In the genomic region with DNA sequence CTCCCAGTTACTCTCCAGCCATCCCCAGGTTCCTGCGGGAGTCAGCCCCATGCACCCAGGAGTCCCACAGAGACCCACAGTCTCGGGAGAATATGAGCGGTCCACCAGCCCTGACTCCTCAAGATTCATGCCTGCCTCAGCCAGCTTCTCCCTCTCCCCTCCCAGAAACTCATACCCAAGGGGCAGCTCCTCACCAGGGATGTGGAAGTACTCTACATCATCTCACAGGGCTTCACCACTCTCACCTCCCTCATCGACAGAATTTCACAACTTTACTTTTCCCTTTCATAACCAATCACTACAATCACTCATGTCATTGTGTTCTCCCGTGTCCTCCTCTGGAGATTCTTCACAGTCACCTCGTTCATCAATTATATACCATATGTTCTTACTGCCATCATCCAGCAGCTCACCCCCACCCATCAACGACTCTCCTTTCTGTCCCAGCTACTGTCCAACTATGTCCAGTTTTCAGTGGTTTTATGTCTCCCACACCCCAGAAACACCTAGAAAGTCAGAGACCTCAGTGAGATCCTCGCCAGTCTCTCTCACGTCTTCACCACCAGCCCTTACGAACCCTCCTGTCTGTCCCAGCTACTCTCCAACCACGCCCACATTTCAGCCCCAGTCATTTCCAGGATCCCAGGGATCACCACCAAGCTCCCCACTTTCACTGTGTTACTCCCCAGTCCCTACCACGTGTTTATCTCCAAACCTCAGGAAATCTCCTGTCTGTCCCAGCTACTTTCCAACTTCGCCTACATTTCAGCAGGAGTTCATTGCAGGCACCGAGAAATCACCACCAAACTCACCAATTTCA, we compare ENCODE assay signal across 1 cellular context.
TF ChIP-seq lines count a peak whose summit lies in the region.

No MANE protein-coding gene starts in this region.

TF ChIP-seq in A549, 52 proteins besides CTCF, POLR2A, EP300 and RAD21:
- TF ChIP-seq RCOR1 (IDR thresholded peaks at IDR 0.05; ENCODE audit: low read depth, low read length) (no peak), TFCP2L1 (CRISPR knock-in tag; IDR thresholded peaks at IDR 0.05) (no peak; the same call in 1 of the 2 replicates), ZFP36 (IDR thresholded peaks at IDR 0.05; ENCODE audit: borderline replicate concordance, partially characterized antibody) (no peak), HOXB13 (CRISPR knock-in tag; IDR thresholded peaks at IDR 0.05; ENCODE audit: low read depth) (no peak), JUN (IDR thresholded peaks at IDR 0.05) (peak in 1 of 2 experiments; percentile 17; a peak in 1 of 5 replicates), PHF8 (IDR thresholded peaks at IDR 0.05; ENCODE audit: borderline replicate concordance, low read depth) (no peak), SMC3 (IDR thresholded peaks at IDR 0.05) (no peak), HOXB5 (CRISPR knock-in tag; IDR thresholded peaks at IDR 0.05) (no peak), FOXS1 (CRISPR knock-in tag; IDR thresholded peaks at IDR 0.05) (no peak), CHD4 (IDR thresholded peaks at IDR 0.05; ENCODE audit: borderline replicate concordance) (no peak), ZNF302 (CRISPR knock-in tag; IDR thresholded peaks at IDR 0.05) (no peak), EHF (CRISPR knock-in tag; IDR thresholded peaks at IDR 0.05) (no peak), EHMT2 (IDR thresholded peaks at IDR 0.05; ENCODE audit: low read depth) (no peak), HDAC2 (IDR thresholded peaks at IDR 0.05) (no peak), HEYL (CRISPR knock-in tag; IDR thresholded peaks at IDR 0.05) (no peak), ESRRA (IDR thresholded peaks at IDR 0.05; ENCODE audit: borderline replicate concordance, low read length) (no peak), POLR2AphosphoS2 (conservative IDR thresholded peaks at IDR 0.05; ENCODE audit: low read length) (no peak), RFX5 (IDR thresholded peaks at IDR 0.05) (no peak), FOSL2 (IDR thresholded peaks at IDR 0.05) (peak; percentile 60; the same call in 1 of the 2 replicates), FOSL2 (CRISPR knock-in tag; IDR thresholded peaks at IDR 0.05) (no peak), KDM5A (IDR thresholded peaks at IDR 0.05) (no peak), FOSB (CRISPR knock-in tag; IDR thresholded peaks at IDR 0.05) (no peak), SREBF2 (IDR thresholded peaks at IDR 0.05) (no peak), CHD2 (IDR thresholded peaks at IDR 0.05; ENCODE audit: low read length, partially characterized antibody) (no peak), CEBPB (IDR thresholded peaks at IDR 0.05) (peak; percentile 33 to 35; a peak in 2 of 4 replicates), NR3C1 (IDR thresholded peaks at IDR 0.05) (no peak), NPAS2 (CRISPR knock-in tag; IDR thresholded peaks at IDR 0.05; ENCODE audit: borderline replicate concordance) (no peak), MAZ (IDR thresholded peaks at IDR 0.05; ENCODE audit: borderline replicate concordance, low read depth, low read length) (no peak), RNF2 (IDR thresholded peaks at IDR 0.05; ENCODE audit: borderline replicate concordance, low read depth) (no peak)
- TF ChIP-seq, protein P1, sequence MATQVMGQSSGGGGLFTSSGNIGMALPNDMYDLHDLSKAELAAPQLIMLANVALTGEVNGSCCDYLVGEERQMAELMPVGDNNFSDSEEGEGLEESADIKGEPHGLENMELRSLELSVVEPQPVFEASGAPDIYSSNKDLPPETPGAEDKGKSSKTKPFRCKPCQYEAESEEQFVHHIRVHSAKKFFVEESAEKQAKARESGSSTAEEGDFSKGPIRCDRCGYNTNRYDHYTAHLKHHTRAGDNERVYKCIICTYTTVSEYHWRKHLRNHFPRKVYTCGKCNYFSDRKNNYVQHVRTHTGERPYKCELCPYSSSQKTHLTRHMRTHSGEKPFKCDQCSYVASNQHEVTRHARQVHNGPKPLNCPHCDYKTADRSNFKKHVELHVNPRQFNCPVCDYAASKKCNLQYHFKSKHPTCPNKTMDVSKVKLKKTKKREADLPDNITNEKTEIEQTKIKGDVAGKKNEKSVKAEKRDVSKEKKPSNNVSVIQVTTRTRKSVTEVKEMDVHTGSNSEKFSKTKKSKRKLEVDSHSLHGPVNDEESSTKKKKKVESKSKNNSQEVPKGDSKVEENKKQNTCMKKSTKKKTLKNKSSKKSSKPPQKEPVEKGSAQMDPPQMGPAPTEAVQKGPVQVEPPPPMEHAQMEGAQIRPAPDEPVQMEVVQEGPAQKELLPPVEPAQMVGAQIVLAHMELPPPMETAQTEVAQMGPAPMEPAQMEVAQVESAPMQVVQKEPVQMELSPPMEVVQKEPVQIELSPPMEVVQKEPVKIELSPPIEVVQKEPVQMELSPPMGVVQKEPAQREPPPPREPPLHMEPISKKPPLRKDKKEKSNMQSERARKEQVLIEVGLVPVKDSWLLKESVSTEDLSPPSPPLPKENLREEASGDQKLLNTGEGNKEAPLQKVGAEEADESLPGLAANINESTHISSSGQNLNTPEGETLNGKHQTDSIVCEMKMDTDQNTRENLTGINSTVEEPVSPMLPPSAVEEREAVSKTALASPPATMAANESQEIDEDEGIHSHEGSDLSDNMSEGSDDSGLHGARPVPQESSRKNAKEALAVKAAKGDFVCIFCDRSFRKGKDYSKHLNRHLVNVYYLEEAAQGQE (IDR thresholded peaks at IDR 0.05), result no peak
- TF ChIP-seq, protein P2, sequence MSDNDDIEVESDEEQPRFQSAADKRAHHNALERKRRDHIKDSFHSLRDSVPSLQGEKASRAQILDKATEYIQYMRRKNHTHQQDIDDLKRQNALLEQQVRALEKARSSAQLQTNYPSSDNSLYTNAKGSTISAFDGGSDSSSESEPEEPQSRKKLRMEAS (IDR thresholded peaks at IDR 0.05), result peak; percentile 68; the same call in 1 of the 2 replicates
- TF ChIP-seq, protein P3, sequence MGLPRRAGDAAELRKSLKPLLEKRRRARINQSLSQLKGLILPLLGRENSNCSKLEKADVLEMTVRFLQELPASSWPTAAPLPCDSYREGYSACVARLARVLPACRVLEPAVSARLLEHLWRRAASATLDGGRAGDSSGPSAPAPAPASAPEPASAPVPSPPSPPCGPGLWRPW (IDR thresholded peaks at IDR 0.05), result no peak
- TF ChIP-seq, protein P4, sequence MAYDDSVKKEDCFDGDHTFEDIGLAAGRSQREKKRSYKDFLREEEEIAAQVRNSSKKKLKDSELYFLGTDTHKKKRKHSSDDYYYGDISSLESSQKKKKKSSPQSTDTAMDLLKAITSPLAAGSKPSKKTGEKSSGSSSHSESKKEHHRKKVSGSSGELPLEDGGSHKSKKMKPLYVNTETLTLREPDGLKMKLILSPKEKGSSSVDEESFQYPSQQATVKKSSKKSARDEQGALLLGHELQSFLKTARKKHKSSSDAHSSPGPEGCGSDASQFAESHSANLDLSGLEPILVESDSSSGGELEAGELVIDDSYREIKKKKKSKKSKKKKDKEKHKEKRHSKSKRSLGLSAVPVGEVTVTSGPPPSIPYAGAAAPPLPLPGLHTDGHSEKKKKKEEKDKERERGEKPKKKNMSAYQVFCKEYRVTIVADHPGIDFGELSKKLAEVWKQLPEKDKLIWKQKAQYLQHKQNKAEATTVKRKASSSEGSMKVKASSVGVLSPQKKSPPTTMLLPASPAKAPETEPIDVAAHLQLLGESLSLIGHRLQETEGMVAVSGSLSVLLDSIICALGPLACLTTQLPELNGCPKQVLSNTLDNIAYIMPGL (CRISPR knock-in tag; IDR thresholded peaks at IDR 0.05; ENCODE audit: borderline replicate concordance), result no peak
- TF ChIP-seq, protein P5, sequence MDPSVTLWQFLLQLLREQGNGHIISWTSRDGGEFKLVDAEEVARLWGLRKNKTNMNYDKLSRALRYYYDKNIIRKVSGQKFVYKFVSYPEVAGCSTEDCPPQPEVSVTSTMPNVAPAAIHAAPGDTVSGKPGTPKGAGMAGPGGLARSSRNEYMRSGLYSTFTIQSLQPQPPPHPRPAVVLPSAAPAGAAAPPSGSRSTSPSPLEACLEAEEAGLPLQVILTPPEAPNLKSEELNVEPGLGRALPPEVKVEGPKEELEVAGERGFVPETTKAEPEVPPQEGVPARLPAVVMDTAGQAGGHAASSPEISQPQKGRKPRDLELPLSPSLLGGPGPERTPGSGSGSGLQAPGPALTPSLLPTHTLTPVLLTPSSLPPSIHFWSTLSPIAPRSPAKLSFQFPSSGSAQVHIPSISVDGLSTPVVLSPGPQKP (IDR thresholded peaks at IDR 0.05; ENCODE audit: low read depth, low read length), result no peak
- TF ChIP-seq, protein P6, sequence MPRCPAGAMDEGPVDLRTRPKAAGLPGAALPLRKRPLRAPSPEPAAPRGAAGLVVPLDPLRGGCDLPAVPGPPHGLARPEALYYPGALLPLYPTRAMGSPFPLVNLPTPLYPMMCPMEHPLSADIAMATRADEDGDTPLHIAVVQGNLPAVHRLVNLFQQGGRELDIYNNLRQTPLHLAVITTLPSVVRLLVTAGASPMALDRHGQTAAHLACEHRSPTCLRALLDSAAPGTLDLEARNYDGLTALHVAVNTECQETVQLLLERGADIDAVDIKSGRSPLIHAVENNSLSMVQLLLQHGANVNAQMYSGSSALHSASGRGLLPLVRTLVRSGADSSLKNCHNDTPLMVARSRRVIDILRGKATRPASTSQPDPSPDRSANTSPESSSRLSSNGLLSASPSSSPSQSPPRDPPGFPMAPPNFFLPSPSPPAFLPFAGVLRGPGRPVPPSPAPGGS (IDR thresholded peaks at IDR 0.05), result no peak
- TF ChIP-seq, protein P7, sequence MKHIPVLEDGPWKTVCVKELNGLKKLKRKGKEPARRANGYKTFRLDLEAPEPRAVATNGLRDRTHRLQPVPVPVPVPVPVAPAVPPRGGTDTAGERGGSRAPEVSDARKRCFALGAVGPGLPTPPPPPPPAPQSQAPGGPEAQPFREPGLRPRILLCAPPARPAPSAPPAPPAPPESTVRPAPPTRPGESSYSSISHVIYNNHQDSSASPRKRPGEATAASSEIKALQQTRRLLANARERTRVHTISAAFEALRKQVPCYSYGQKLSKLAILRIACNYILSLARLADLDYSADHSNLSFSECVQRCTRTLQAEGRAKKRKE (CRISPR knock-in tag; IDR thresholded peaks at IDR 0.05; ENCODE audit: low read depth), result no peak
- TF ChIP-seq, protein P8, sequence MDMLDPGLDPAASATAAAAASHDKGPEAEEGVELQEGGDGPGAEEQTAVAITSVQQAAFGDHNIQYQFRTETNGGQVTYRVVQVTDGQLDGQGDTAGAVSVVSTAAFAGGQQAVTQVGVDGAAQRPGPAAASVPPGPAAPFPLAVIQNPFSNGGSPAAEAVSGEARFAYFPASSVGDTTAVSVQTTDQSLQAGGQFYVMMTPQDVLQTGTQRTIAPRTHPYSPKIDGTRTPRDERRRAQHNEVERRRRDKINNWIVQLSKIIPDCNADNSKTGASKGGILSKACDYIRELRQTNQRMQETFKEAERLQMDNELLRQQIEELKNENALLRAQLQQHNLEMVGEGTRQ (IDR thresholded peaks at IDR 0.05), result no peak
